Comparison of ENCODE assay signal across 8 cellular contexts in genomic region chr15:55289573-55290360, GRCh38. TPM values are rescaled to one million over a fixed set of nuclear protein-coding genes. Genes with fewer than 3 reads are reported as not detected.
DNase-seq lines count a peak whose midpoint lies in the region; ATAC-seq and TF ChIP-seq lines count a peak whose summit lies in the region.

TSS of gene RAB27A (minus strand) at chr15:55289813. CDS start at chr15:55234934, 54,879 bp downstream.

- peak within 1 kb of the TSS; percentile 93 to 97 (median 94) for H3K27ac Mint-ChIP-seq in naive B cell
- H3K27ac Mint-ChIP-seq in stimulated activated naive B cell treated with anti-CD40 and anti-IgM and Interleukin-4, amounts not matched to agents 10 μg/mL and 1 μg/mL and 100 μg/mL, for 72 hours = peak within 1 kb of the TSS; percentile 95

- no peaks in the 10 kb centered on the region for H3K36me3 Mint-ChIP-seq in naive B cell
- peaks cover 0 to 23% of the 10 kb centered on the region in 2 donors for H3K36me3 Mint-ChIP-seq in stimulated activated naive B cell treated with anti-CD40 and anti-IgM and Interleukin-4, amounts not matched to agents 10 μg/mL and 1 μg/mL and 100 μg/mL, for 72 hours

- no peaks in the 10 kb centered on the region for H3K9me3 Mint-ChIP-seq in naive B cell
- no peaks in the 10 kb centered on the region for H3K9me3 Mint-ChIP-seq in stimulated activated naive B cell treated with anti-CD40 and anti-IgM and Interleukin-4, amounts not matched to agents 10 μg/mL and 1 μg/mL and 100 μg/mL, for 72 hours

- peak within 1 kb of the TSS; percentile 74 for H3K9ac ChIP-seq in OCI-LY3 (ENCODE audit: low read length)

- H4K20me1 ChIP-seq in OCI-LY3 (ENCODE audit: insufficient read depth, low read length) = no peaks in the 10 kb centered on the region

- H3K36me3 ChIP-seq in OCI-LY3 (replicated peaks; ENCODE audit: low read depth, low read length) = no peaks in the 10 kb centered on the region

- H3K79me2 ChIP-seq in OCI-LY3 (ENCODE audit: low read length) = no peaks in the 10 kb centered on the region

- H3K27me3 Mint-ChIP-seq in naive B cell = no peaks in the 10 kb centered on the region
- no peaks in the 10 kb centered on the region for H3K27me3 Mint-ChIP-seq in stimulated activated naive B cell treated with anti-CD40 and anti-IgM and Interleukin-4, amounts not matched to agents 10 μg/mL and 1 μg/mL and 100 μg/mL, for 72 hours

- peak within 1 kb of the TSS; percentile 89 to 95 (median 92) for H3K4me3 Mint-ChIP-seq in naive B cell
- H3K4me3 Mint-ChIP-seq in stimulated activated naive B cell treated with anti-CD40 and anti-IgM and Interleukin-4, amounts not matched to agents 10 μg/mL and 1 μg/mL and 100 μg/mL, for 72 hours = peak within 1 kb of the TSS; percentile 85 to 92

- DNase-seq in AG08396 (ENCODE audit: low spot score) = peak; percentile 86
- DNase-seq in activated T-cell treated with anti-CD3 and anti-CD28 coated beads for 24 hours (ENCODE audit: low read depth) = peak; percentile 76
- no peak for DNase-seq in epithelial cell of proximal tubule (ENCODE audit: low read depth)
- DNase-seq in naive B cell = peak; percentile 63
- peak; percentile 69 for DNase-seq in stimulated activated naive B cell treated with anti-CD40 and anti-IgM and Interleukin-4, amounts not matched to agents 10 μg/mL and 1 μg/mL and 100 μg/mL, for 72 hours

- peak within 1 kb of the TSS; percentile 84 for H3K4me2 ChIP-seq in OCI-LY3 (ENCODE audit: low read length)

- peaks cover 19 to 52% (median 38%) of the 10 kb centered on the region in 3 donors for H3K4me1 Mint-ChIP-seq in naive B cell
- H3K4me1 Mint-ChIP-seq in stimulated activated naive B cell treated with anti-CD40 and anti-IgM and Interleukin-4, amounts not matched to agents 10 μg/mL and 1 μg/mL and 100 μg/mL, for 72 hours = peaks cover 28 to 46% of the 10 kb centered on the region in 2 donors

- ATAC-seq in GM18868 (IDR thresholded peaks at IDR 0.05; ENCODE audit: unreplicated experiment) (peak; percentile 72), HG03103 (IDR thresholded peaks at IDR 0.05; ENCODE audit: low read depth, unreplicated experiment) (peak; percentile 59), naive B cell (ENCODE audit: low read depth in 2 of 2) (peak; percentile 80 to 81)
- ATAC-seq in stimulated activated naive B cell treated with anti-CD40 and anti-IgM and Interleukin-4, amounts not matched to agents 10 μg/mL and 1 μg/mL and 100 μg/mL, for 72 hours (replicated peaks) = peak; percentile 80 to 82

- H2AFZ ChIP-seq in OCI-LY3 (ENCODE audit: low read depth, low read length) = peak within 1 kb of the TSS; percentile 93

- no peaks in the 10 kb centered on the region for H3K9me3 ChIP-seq in OCI-LY3 (ENCODE audit: insufficient read depth, low read length)

- TF ChIP-seq CTCF in OCI-LY3 (IDR thresholded peaks at IDR 0.05; ENCODE audit: low read depth, low read length) = no peak
- no peak for TF ChIP-seq CTCF in epithelial cell of proximal tubule (conservative IDR thresholded peaks at IDR 0.05; ENCODE audit: low read depth, low read length)

- H3K27me3 ChIP-seq in OCI-LY3 (ENCODE audit: low read depth, low read length) = no peaks in the 10 kb centered on the region

- H3K27ac ChIP-seq in OCI-LY3 (ENCODE audit: low read length) = no peak within 1 kb of the TSS

- H3K4me3 ChIP-seq in OCI-LY3 (ENCODE audit: low read length) = peak within 1 kb of the TSS; percentile 80
- peak within 1 kb of the TSS; percentile 92 for H3K4me3 ChIP-seq in epithelial cell of proximal tubule (ENCODE audit: low read depth, low read length)

- H3K4me1 ChIP-seq in OCI-LY3 (ENCODE audit: low read length) = peaks cover 10% of the 10 kb centered on the region; the same call in 1 of the 2 replicates

RNA-seq across cellular contexts. Expression of gene RAB27A, which starts in this region (rescaled TPM):
- total RNA-seq in epithelial cell of proximal tubule = 4.6 and 9.7 TPM in 2 replicates
- polyA plus RNA-seq in naive B cell (ENCODE audit: low read depth in 6 of 6) = 10 to 100 TPM; 23.5 to 32.7 (median 29.7) TPM
